22 cellular contexts compared by ENCODE assay signal in the genomic region with DNA sequence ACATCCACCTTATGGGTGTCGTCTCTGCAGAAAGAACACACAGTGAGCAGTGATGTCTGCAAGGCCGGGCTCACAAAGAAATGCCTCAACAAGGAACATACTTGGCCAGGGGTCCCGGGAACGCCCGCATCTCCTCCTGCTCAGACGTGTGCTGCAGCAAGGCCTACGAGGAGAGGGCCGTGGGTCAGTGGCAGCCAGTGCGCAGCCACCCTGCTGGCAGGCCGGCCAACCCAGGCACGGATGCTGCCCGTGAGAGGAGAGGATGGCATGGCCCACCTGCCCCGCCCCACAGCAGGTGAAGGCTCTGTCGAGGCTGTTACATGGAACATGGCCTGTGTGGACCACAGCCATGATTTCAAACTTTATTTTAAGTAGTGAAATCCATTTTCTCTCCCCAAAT. TPM values are rescaled to one million over a fixed set of nuclear protein-coding genes. Genes with fewer than 3 reads are reported as not detected.
A peak's percentile ranks its signal among the peaks of the same experiment; 100 is the strongest.
DNase-seq lines count a peak whose midpoint lies in the region; ATAC-seq and TF ChIP-seq lines count a peak whose summit lies in the region.
"Had no signal": no experiment of that assay in that cellular context is flagged by ENCODE, and none has a peak within 500 bp of the region (broad histone marks: within the 10 kb centered on the region; RNA-seq: fewer than 3 reads in every experiment).

No MANE protein-coding gene starts in this region.

- H2BK5ac ChIP-seq in neuronal stem cell (ENCODE audit: low read length): no peak overlapping the region

- H4K91ac ChIP-seq in neuronal stem cell (ENCODE audit: low read depth, low read length, poor library complexity): no peak overlapping the region

- H3K36me3 ChIP-seq in H7 (replicated peaks; ENCODE audit: control insufficient read depth, insufficient read depth, low read length) (peaks cover 67% of the 10 kb centered on the region), adrenal gland (replicated peaks in 1 of 2) (peaks cover 0 to 99% of the 10 kb centered on the region in 2 donors), neuronal stem cell (replicated peaks in 1 of 2; ENCODE audit: control insufficient read depth in 2 of 2, insufficient read depth in 2 of 2, low read length in 2 of 2) (peaks cover 57 to 98% of the 10 kb centered on the region in 2 donors)

- H3K27ac ChIP-seq in adrenal gland (peak overlapping the region in 3 of 5 donors; percentile 31 to 54 (median 50)), neuronal stem cell (replicated peaks; ENCODE audit: low read length) (no peak overlapping the region)
- H3K27ac ChIP-seq: BLaER1 had no signal

- no peak overlapping the region for H2AFZ ChIP-seq in neuronal stem cell (ENCODE audit: low read length)

- no peak overlapping the region for H3K18ac ChIP-seq in neuronal stem cell (ENCODE audit: low read length)

- ATAC-seq in HG03139 (IDR thresholded peaks at IDR 0.05; ENCODE audit: unreplicated experiment): no peak
- ATAC-seq: GM12878 had no signal

- no peak overlapping the region for H2BK15ac ChIP-seq in neuronal stem cell (ENCODE audit: low read length)

- 84 to 91% (median 89%) methylated on average over 14 of the region's 14 CpGs for WGBS in adrenal gland, 4 donors
- WGBS in neuronal stem cell (ENCODE audit: extremely low coverage in 2 of 2, insufficient read length in 2 of 2, insufficient replicate concordance in 1 of 2), 2 donors: no CpG with 5 or more reads among the region's 14 CpGs

- H3K9me3 ChIP-seq in adrenal gland (replicated peaks in 1 of 3): no peaks in the 10 kb centered on the region
- no peaks in the 10 kb centered on the region for H3K9me3 ChIP-seq in neuronal stem cell (replicated peaks in 1 of 2; ENCODE audit: control insufficient read depth in 2 of 2, insufficient read depth in 1 of 2, low read depth in 1 of 2, low read length in 2 of 2)
- H3K9me3 ChIP-seq: BE2C, BLaER1 had no signal

- no peak overlapping the region for H4K8ac ChIP-seq in neuronal stem cell (ENCODE audit: low read depth, low read length)

- intact Hi-C loops in adrenal gland (cut with DNase I): no loop called here

- no peak overlapping the region for H3K14ac ChIP-seq in neuronal stem cell (ENCODE audit: low read length)

- DNase-seq in H7 (peak; percentile 52), adrenal gland (no peak), neuronal stem cell (ENCODE audit: low spot score) (no peak), LoVo (ENCODE audit: low spot score) (no peak)
- DNase-seq: 8988T; ACHN; BE2C; C1 segment of cervical spinal cord; CD4-positive, alpha-beta memory T cell; CD4-positive, CD25-positive, alpha-beta regulatory T cell; CD8-positive, alpha-beta memory T cell; COR-L47; DMS 273 treated with DMSO at 0.1 percent for 48 hours; DMS153; DMS53; DMS79; DND-41; EL; GDM1 had no signal

- peaks cover 0 to 10% of the 10 kb centered on the region in 2 donors for H3K4me1 ChIP-seq in adrenal gland (replicated peaks in 1 of 2)
- H3K4me1 ChIP-seq in neuronal stem cell (ENCODE audit: control insufficient read depth in 2 of 2, insufficient read depth in 1 of 2, low read depth in 1 of 2, low read length in 2 of 2): no peaks in the 10 kb centered on the region
- H3K4me1 ChIP-seq: BE2C, BLaER1 had no signal

- no peak overlapping the region for H3K4me2 ChIP-seq in neuronal stem cell (ENCODE audit: insufficient read depth, low read length, poor library complexity, severe bottlenecking)
- H3K4me2 ChIP-seq: BLaER1 had no signal

- no peak overlapping the region for H3K23ac ChIP-seq in neuronal stem cell (ENCODE audit: low read depth, low read length, poor library complexity)

- H3K9ac ChIP-seq in neuronal stem cell (ENCODE audit: low read depth, low read length, poor library complexity): peak overlapping the region; percentile 15
- H3K9ac ChIP-seq: BLaER1 had no signal

- H3K4me3 ChIP-seq in H7 (ENCODE audit: insufficient read depth, low read depth, low read length) (no peak overlapping the region), adrenal gland (no peak overlapping the region), neuronal stem cell (ENCODE audit: low read length in 2 of 2) (no peak overlapping the region)
- H3K4me3 ChIP-seq: BLaER1, GM12878 had no signal

- no peak for TF ChIP-seq CTCF in adrenal gland (IDR thresholded peaks at IDR 0.05)

- no peak for TF ChIP-seq POLR2A in adrenal gland (IDR thresholded peaks at IDR 0.05)

- H2BK12ac ChIP-seq in neuronal stem cell (ENCODE audit: low read length): no peak overlapping the region

- H3K27me3 ChIP-seq in H7 (ENCODE audit: control insufficient read depth, insufficient read depth, low read length) (no peaks in the 10 kb centered on the region), adrenal gland (no peaks in the 10 kb centered on the region), neuronal stem cell (ENCODE audit: control insufficient read depth in 3 of 3, insufficient read depth in 3 of 3, low read depth in 1 of 3, low read length in 3 of 3) (no peaks in the 10 kb centered on the region)
- H3K27me3 ChIP-seq: BE2C, BLaER1 had no signal

- no peak overlapping the region for H2BK120ac ChIP-seq in neuronal stem cell (ENCODE audit: low read depth, low read length)

- peaks cover 6% of the 10 kb centered on the region for H3K79me1 ChIP-seq in neuronal stem cell (ENCODE audit: low read depth, low read length)

- H3K4ac ChIP-seq in neuronal stem cell (ENCODE audit: low read length): no peak overlapping the region

- H2AK5ac ChIP-seq in neuronal stem cell (ENCODE audit: low read depth, low read length): no peak overlapping the region

RNA-seq across cellular contexts. Expression of a gene that starts 19.3 kb away (rescaled TPM):
- 17.7 and 23.2 TPM in 2 replicates for total RNA-seq in H7 (2014; rRNA removed; shearing (Covaris generic))
- total RNA-seq in adrenal gland: 100 to 1,000 TPM in 1 of 8 donors, 10 to 100 TPM in 7; 48.4 to 107 (median 56.5) TPM
- 10 to 100 TPM; 52.0 to 81.6 (median 77.0) TPM for polyA plus RNA-seq in adrenal gland
- polyA plus RNA-seq in neuronal stem cell (2013, experiment 1 of 2): 14.7 TPM
- 15.9 TPM for polyA plus RNA-seq in neuronal stem cell (2013, experiment 2 of 2)

RNA-seq across cellular contexts. Expression of a gene that starts 23.9 kb away (rescaled TPM):
- 12.4 and 15.2 TPM in 2 replicates for total RNA-seq in H7 (2014; rRNA removed; shearing (Covaris generic))
- 10 to 100 TPM in 5 of 8 donors, 1 to 10 TPM in 3; 7.5 to 17.5 (median 10.5) TPM for total RNA-seq in adrenal gland
- polyA plus RNA-seq in adrenal gland: 10 to 100 TPM in 2 of 3 donors, 1 to 10 TPM in 1; 2.3 to 27.1 (median 16.6) TPM
- polyA plus RNA-seq in neuronal stem cell (2013, experiment 1 of 2): 17.9 TPM
- polyA plus RNA-seq in neuronal stem cell (2013, experiment 2 of 2): 17.2 TPM

RNA-seq across cellular contexts. Expression of a gene that starts 53.1 kb away (rescaled TPM):
- total RNA-seq in H7 (2014; rRNA removed; shearing (Covaris generic)): 95.7 and 100 TPM in 2 replicates
- total RNA-seq in adrenal gland: 100 to 1,000 TPM in 1 of 8 donors, 10 to 100 TPM in 7; 43.4 to 100 (median 74.8) TPM
- 100 to 1,000 TPM in 2 of 3 donors, 10 to 100 TPM in 1; 99.8 to 138 (median 115) TPM for polyA plus RNA-seq in adrenal gland
- polyA plus RNA-seq in neuronal stem cell (2013, experiment 1 of 2): 37.1 TPM
- polyA plus RNA-seq in neuronal stem cell (2013, experiment 2 of 2): 37.8 TPM

RNA-seq across cellular contexts. Expression of a gene that starts 53.2 kb away (rescaled TPM):
- total RNA-seq in H7 (2014; rRNA removed; shearing (Covaris generic)): 116 and 141 TPM in 2 replicates
- 10 to 100 TPM; 13.3 to 48.1 (median 34.1) TPM for total RNA-seq in adrenal gland
- polyA plus RNA-seq in adrenal gland: 10 to 100 TPM; 21.5 to 48.4 (median 35.6) TPM
- 53.7 TPM for polyA plus RNA-seq in neuronal stem cell (2013, experiment 1 of 2)
- polyA plus RNA-seq in neuronal stem cell (2013, experiment 2 of 2): 51.2 TPM
